Comparison of ENCODE assay signal across 17 cellular contexts in genomic region chr5:66149950-66150349, GRCh38. TPM values are rescaled to one million over a fixed set of nuclear protein-coding genes. Genes with fewer than 3 reads are reported as not detected.
DNase-seq lines count a peak whose midpoint lies in the region; ATAC-seq and TF ChIP-seq lines count a peak whose summit lies in the region.
"Had no signal": no experiment of that assay in that cellular context is flagged by ENCODE, and none has a peak within 500 bp of the region (broad histone marks: within the 10 kb centered on the region; RNA-seq: fewer than 3 reads in every experiment).

No MANE protein-coding gene starts in this region.

- no peak for TF ChIP-seq CTCF in smooth muscle cell (IDR thresholded peaks at IDR 0.05; ENCODE audit: borderline replicate concordance, insufficient read depth, poor library complexity, severe bottlenecking)
- no peak for TF ChIP-seq CTCF in psoas muscle (IDR thresholded peaks at IDR 0.05)

- H3K27me3 Mint-ChIP-seq in activated CD4-positive, alpha-beta memory T cell treated with anti-CD3 and anti-CD28 coated beads for 36 hours = no peaks in the 10 kb centered on the region
- H3K27me3 Mint-ChIP-seq in activated CD4-positive, alpha-beta memory T cell treated with anti-CD3 and anti-CD28 coated beads, Interleukin-2, amount 10 ng/mL, durations not matched to agents 7 days and 5 days = no peaks in the 10 kb centered on the region

- no peaks in the 10 kb centered on the region for H3K27me3 ChIP-seq in smooth muscle cell (ENCODE audit: low read depth)
- no peaks in the 10 kb centered on the region for H3K27me3 ChIP-seq in psoas muscle (ENCODE audit: insufficient read depth in 3 of 3, low read length in 2 of 3)

- peaks cover 1% of the 10 kb centered on the region for H3K9me3 Mint-ChIP-seq in activated CD4-positive, alpha-beta memory T cell treated with anti-CD3 and anti-CD28 coated beads for 36 hours
- H3K9me3 Mint-ChIP-seq in activated CD4-positive, alpha-beta memory T cell treated with anti-CD3 and anti-CD28 coated beads, Interleukin-2, amount 10 ng/mL, durations not matched to agents 7 days and 5 days = peaks cover 4% of the 10 kb centered on the region

- intact Hi-C loops in activated CD4-positive, alpha-beta memory T cell treated with anti-CD3 and anti-CD28 coated beads for 36 hours (cut with micrococcal nuclease) = loop anchor here (10.0 kb wide), 2 partner anchors 855 to 1055 kb away; no protein-coding TSS in a partner anchor
- intact Hi-C loops in psoas muscle (cut with DNase I) = loop anchor here in 1 of 2 donors (10.0 kb wide), 2 partner anchors 415 to 525 kb away; partner anchors contain the start of genes SHLD3, TRAPPC13 and TRIM23

- CTCF ChIA-PET in activated CD4-positive, alpha-beta memory T cell treated with anti-CD3 and anti-CD28 coated beads for 36 hours (lab: Charles Lee) = interaction anchor here (1.4 to 2.1 kb wide), 2 partner anchors 8 to 20 kb away, joined by 4 to 10 read pairs; no protein-coding TSS in a partner anchor
- CTCF ChIA-PET in activated CD4-positive, alpha-beta memory T cell treated with anti-CD3 and anti-CD28 coated beads, Interleukin-2, amount 10 ng/mL, durations not matched to agents 7 days and 5 days (lab: Charles Lee) = no interaction called here

- H3K4me3 ChIP-seq in smooth muscle cell (no peak overlapping the region), psoas muscle (no peak overlapping the region)
- H3K4me3 ChIP-seq: A549, GM23248 had no signal

- no peak overlapping the region for H3K4me2 ChIP-seq in smooth muscle cell
- H3K4me2 ChIP-seq: A549 had no signal

- DNase-seq in activated CD4-positive, alpha-beta memory T cell treated with anti-CD3 and anti-CD28 coated beads for 36 hours = no peak
- no peak for DNase-seq in activated CD4-positive, alpha-beta memory T cell treated with anti-CD3 and anti-CD28 coated beads, Interleukin-2, amount 10 ng/mL, durations not matched to agents 7 days and 5 days
- DNase-seq in MV-4-11 (lab: John Stamatoyannopoulos, UW) (peak; percentile 47), fibroblast of peridontal ligament (ENCODE audit: extremely low read depth) (peak; percentile 41), smooth muscle cell (lab: John Stamatoyannopoulos, UW; ENCODE audit: unreplicated experiment) (no peak), psoas muscle (no peak), DMS153 (lab: John Stamatoyannopoulos, UW) (no peak)
- DNase-seq: NCI-H187 treated with DMSO at 0.1 percent for 48 hours, NCI-H446 treated with DMSO at 0.1 percent for 48 hours, NCI-H82, SHP77 had no signal

- 88% methylated on average over 3 of the region's 3 CpGs for WGBS in smooth muscle cell (ENCODE audit: low lambda C conversion rate)
- 88 to 92% (median 91%) methylated on average over 3 of the region's 3 CpGs for WGBS in psoas muscle, 3 donors

- H3K27ac ChIP-seq in smooth muscle cell (ENCODE audit: low read depth) = peak overlapping the region; percentile 34
- H3K27ac ChIP-seq in psoas muscle = no peak overlapping the region
- H3K27ac ChIP-seq: A549, GM23248 had no signal

- H3K4me1 ChIP-seq in smooth muscle cell (ENCODE audit: low read depth) (peaks cover 18% of the 10 kb centered on the region), psoas muscle (peaks cover 33% of the 10 kb centered on the region)

- no peaks in the 10 kb centered on the region for H3F3A ChIP-seq in smooth muscle cell (ENCODE audit: low read depth)

- H3K36me3 Mint-ChIP-seq in activated CD4-positive, alpha-beta memory T cell treated with anti-CD3 and anti-CD28 coated beads for 36 hours = peaks cover 20% of the 10 kb centered on the region
- H3K36me3 Mint-ChIP-seq in activated CD4-positive, alpha-beta memory T cell treated with anti-CD3 and anti-CD28 coated beads, Interleukin-2, amount 10 ng/mL, durations not matched to agents 7 days and 5 days (ENCODE audit: low read depth) = peaks cover 36% of the 10 kb centered on the region

- H2AFZ ChIP-seq in smooth muscle cell (ENCODE audit: low read depth) = no peak overlapping the region
- H2AFZ ChIP-seq: GM23248 had no signal

- no peak overlapping the region for H3K9ac ChIP-seq in smooth muscle cell (ENCODE audit: low read depth)
- H3K9ac ChIP-seq: GM23248 had no signal

- H3K4me1 Mint-ChIP-seq in activated CD4-positive, alpha-beta memory T cell treated with anti-CD3 and anti-CD28 coated beads for 36 hours (ENCODE audit: low read depth) = peaks cover 60% of the 10 kb centered on the region
- peaks cover 41% of the 10 kb centered on the region for H3K4me1 Mint-ChIP-seq in activated CD4-positive, alpha-beta memory T cell treated with anti-CD3 and anti-CD28 coated beads, Interleukin-2, amount 10 ng/mL, durations not matched to agents 7 days and 5 days

- H3K79me2 ChIP-seq in smooth muscle cell (ENCODE audit: low read depth) = peaks cover 98% of the 10 kb centered on the region

- no peak for ATAC-seq in psoas muscle
- ATAC-seq in HG03342 (IDR thresholded peaks at IDR 0.05; ENCODE audit: unreplicated experiment) = no peak
- ATAC-seq: HCT116, Panc1 had no signal

- no peaks in the 10 kb centered on the region for H3K36me3 ChIP-seq in smooth muscle cell (ENCODE audit: low read depth)
- peaks cover 0 to 4% of the 10 kb centered on the region in 2 donors for H3K36me3 ChIP-seq in psoas muscle (ENCODE audit: insufficient read depth in 1 of 2, low read depth in 1 of 2)

- H3K4me3 Mint-ChIP-seq in activated CD4-positive, alpha-beta memory T cell treated with anti-CD3 and anti-CD28 coated beads for 36 hours = no peak overlapping the region
- H3K4me3 Mint-ChIP-seq in activated CD4-positive, alpha-beta memory T cell treated with anti-CD3 and anti-CD28 coated beads, Interleukin-2, amount 10 ng/mL, durations not matched to agents 7 days and 5 days = no peak overlapping the region
- H3K4me3 Mint-ChIP-seq: CD14-positive monocyte had no signal

- peaks cover 87% of the 10 kb centered on the region for H4K20me1 ChIP-seq in smooth muscle cell (ENCODE audit: low read depth)

- H3K27ac Mint-ChIP-seq in activated CD4-positive, alpha-beta memory T cell treated with anti-CD3 and anti-CD28 coated beads for 36 hours = peak overlapping the region; percentile 88
- H3K27ac Mint-ChIP-seq in activated CD4-positive, alpha-beta memory T cell treated with anti-CD3 and anti-CD28 coated beads, Interleukin-2, amount 10 ng/mL, durations not matched to agents 7 days and 5 days = no peak overlapping the region
- H3K27ac Mint-ChIP-seq: CD14-positive monocyte had no signal

- no peaks in the 10 kb centered on the region for H3K9me3 ChIP-seq in smooth muscle cell (replicated peaks; ENCODE audit: low read depth)
- no peaks in the 10 kb centered on the region for H3K9me3 ChIP-seq in psoas muscle
- H3K9me3 ChIP-seq: A549 had no signal

- POLR2A ChIA-PET in activated CD4-positive, alpha-beta memory T cell treated with anti-CD3 and anti-CD28 coated beads for 36 hours (lab: Charles Lee) = interaction anchor here (2.0 kb wide), 1 partner anchor 10 kb away, joined by 7 read pairs; no protein-coding TSS in a partner anchor
- POLR2A ChIA-PET in activated CD4-positive, alpha-beta memory T cell treated with anti-CD3 and anti-CD28 coated beads, Interleukin-2, amount 10 ng/mL, durations not matched to agents 7 days and 5 days (lab: Charles Lee) = interaction anchor here (1.6 kb wide), 1 partner anchor 224 kb away, joined by 4 read pairs; the partner anchor contains the start of gene ERBIN

RNA-seq across cellular contexts. Expression of gene SREK1, which starts 5.8 kb away (rescaled TPM):
- total RNA-seq in activated CD4-positive, alpha-beta memory T cell treated with anti-CD3 and anti-CD28 coated beads for 36 hours = 10 to 100 TPM; 50.9 to 54.1 TPM
- 10 to 100 TPM; 52.3 to 53.4 TPM for total RNA-seq in activated CD4-positive, alpha-beta memory T cell treated with anti-CD3 and anti-CD28 coated beads, Interleukin-2, amount 10 ng/mL, durations not matched to agents 7 days and 5 days
- total RNA-seq in smooth muscle cell (70.9 and 83.7 TPM in 2 replicates), psoas muscle (10 to 100 TPM; 25.1 to 29.8 (median 27.9) TPM)
- polyA plus RNA-seq in smooth muscle cell (31.0 and 43.7 TPM in 2 replicates), psoas muscle (10 to 100 TPM; 13.4 to 18.1 (median 15.1) TPM)

Comparison
In these comparisons a context has a peak if more than half of its experiments do, and no peak if none do; other contexts are left out.
1. DNase-seq: peak in MV-4-11 (single experiment) and fibroblast of peridontal ligament (single experiment); none in activated CD4-positive, alpha-beta memory T cell treated with anti-CD3 and anti-CD28 coated beads for 36 hours (single experiment), activated CD4-positive, alpha-beta memory T cell treated with anti-CD3 and anti-CD28 coated beads, Interleukin-2, amount 10 ng/mL, durations not matched to agents 7 days and 5 days (single experiment), smooth muscle cell (single experiment), psoas muscle (0 of 2) and DMS153 (single experiment).